ENCODE assay signal across 18 cellular contexts in genomic region chr12:25771062-25771461, GRCh38.
A peak's percentile ranks its signal among the peaks of the same experiment; 100 is the strongest.
DNase-seq lines count a peak whose midpoint lies in the region; ATAC-seq and TF ChIP-seq lines count a peak whose summit lies in the region.
"Had no signal": no experiment of that assay in that cellular context is flagged by ENCODE, and none has a peak within 500 bp of the region (broad histone marks: within the 10 kb centered on the region; RNA-seq: fewer than 3 reads in every experiment).

No MANE protein-coding gene starts in this region.

- CTCF ChIA-PET in CD4-positive, alpha-beta T cell (lab: Charles Lee): no interaction called here

- DNase-seq in HT1080 (ENCODE audit: low read depth) (peak; percentile 16), SK-MEL-5 (ENCODE audit: low read depth, low spot score) (peak; percentile 10), fibroblast of the aortic adventitia (ENCODE audit: low read depth) (peak; percentile 45), activated T-cell treated with anti-CD3 and anti-CD28 coated beads for 4 hours (no peak), GM13976 (ENCODE audit: low spot score) (no peak), NCI-H2227 treated with DMSO at 0.1 percent for 48 hours (lab: John Stamatoyannopoulos, UW) (no peak)
- no peak for DNase-seq in CD4-positive, alpha-beta T cell
- DNase-seq: activated CD4-positive, alpha-beta T cell treated with anti-CD3 and anti-CD28 coated beads, Interleukin-2, amount 50 U/mL, for 1 hour; DMS 273 treated with DMSO at 0.1 percent for 48 hours; endodermal cell; NCI-H1048; stimulated activated CD4-positive, alpha-beta T cell treated with anti-CD3 and anti-CD28 coated beads, Interleukin-1b, Interleukin-23, amount 100 ng/mL, for 48 hours; T-helper 1 cell had no signal

- no peak overlapping the region for H3K27ac Mint-ChIP-seq in CD4-positive, alpha-beta T cell
- H3K27ac Mint-ChIP-seq: endodermal cell had no signal

- in situ Hi-C loops in SK-MEL-5 (cut with HindIII; ENCODE audit: low pct_unique_long_range_greater_than_20kb, low sequenced_read_pairs) (no loop called here), GM13976 (cut with MboI; ENCODE audit: low sequenced_read_pairs, unreplicated experiment) (no loop called here)

- no peaks in the 10 kb centered on the region for H3K27me3 ChIP-seq in CD4-positive, alpha-beta T cell (ENCODE audit: control insufficient read depth, insufficient read depth, low read length)
- H3K27me3 ChIP-seq: hepatocyte, vagina had no signal

- H3K4me1 Mint-ChIP-seq in CD4-positive, alpha-beta T cell (ENCODE audit: low read depth): no peaks in the 10 kb centered on the region

- intact Hi-C loops in CD4-positive, alpha-beta T cell (cut with DNase I, micrococcal nuclease): no loop called here

- no peaks in the 10 kb centered on the region for H3K9me3 Mint-ChIP-seq in CD4-positive, alpha-beta T cell
- H3K9me3 Mint-ChIP-seq: endodermal cell had no signal

- H3K36me3 Mint-ChIP-seq in CD4-positive, alpha-beta T cell (ENCODE audit: low read depth): no peaks in the 10 kb centered on the region

- POLR2A ChIA-PET in CD4-positive, alpha-beta T cell (lab: Charles Lee): no interaction called here

- TF ChIP-seq CTCF in fibroblast of the aortic adventitia (IDR thresholded peaks at IDR 0.05; ENCODE audit: insufficient read depth, low read length) (no peak), GM13976 (IDR thresholded peaks at IDR 0.05; ENCODE audit: borderline replicate concordance, control extremely low read depth, extremely low read depth, insufficient read depth, missing control alignments) (no peak)
- no peak for TF ChIP-seq CTCF in CD4-positive, alpha-beta T cell (IDR thresholded peaks at IDR 0.05)

- no peak overlapping the region for H3K4me3 ChIP-seq in fibroblast of the aortic adventitia (ENCODE audit: low read depth, low read length)
- H3K4me3 ChIP-seq: hepatocyte, prostate gland, vagina had no signal

- peak; percentile 74 for ATAC-seq in GM18498 (IDR thresholded peaks at IDR 0.05; ENCODE audit: unreplicated experiment)
- no peak for ATAC-seq in CD4-positive, alpha-beta T cell (ENCODE audit: poor library complexity)
- ATAC-seq: left lobe of liver had no signal

- H3K27me3 Mint-ChIP-seq in CD4-positive, alpha-beta T cell: no peaks in the 10 kb centered on the region

- H3K4me3 Mint-ChIP-seq in CD4-positive, alpha-beta T cell: no peak overlapping the region
- H3K4me3 Mint-ChIP-seq: endodermal cell had no signal

- H3K27ac ChIP-seq in CD4-positive, alpha-beta T cell (ENCODE audit: low read depth, low read length): no peak overlapping the region
- H3K27ac ChIP-seq: hepatocyte, prostate gland, vagina had no signal

- H3K9me3 ChIP-seq in CD4-positive, alpha-beta T cell (ENCODE audit: control insufficient read depth, low read length): no peaks in the 10 kb centered on the region
- H3K9me3 ChIP-seq: prostate gland, vagina had no signal

Comparison
In these comparisons a context has a peak if more than half of its experiments do, and no peak if none do; other contexts are left out.
1. DNase-seq: peak in HT1080 (single experiment), SK-MEL-5 (single experiment) and fibroblast of the aortic adventitia (single experiment); none in activated T-cell treated with anti-CD3 and anti-CD28 coated beads for 4 hours (single experiment), GM13976 (single experiment), NCI-H2227 treated with DMSO at 0.1 percent for 48 hours (single experiment) and CD4-positive, alpha-beta T cell (0 of 10).